ENCODE assay signal across 2 cellular contexts in the genomic region with DNA sequence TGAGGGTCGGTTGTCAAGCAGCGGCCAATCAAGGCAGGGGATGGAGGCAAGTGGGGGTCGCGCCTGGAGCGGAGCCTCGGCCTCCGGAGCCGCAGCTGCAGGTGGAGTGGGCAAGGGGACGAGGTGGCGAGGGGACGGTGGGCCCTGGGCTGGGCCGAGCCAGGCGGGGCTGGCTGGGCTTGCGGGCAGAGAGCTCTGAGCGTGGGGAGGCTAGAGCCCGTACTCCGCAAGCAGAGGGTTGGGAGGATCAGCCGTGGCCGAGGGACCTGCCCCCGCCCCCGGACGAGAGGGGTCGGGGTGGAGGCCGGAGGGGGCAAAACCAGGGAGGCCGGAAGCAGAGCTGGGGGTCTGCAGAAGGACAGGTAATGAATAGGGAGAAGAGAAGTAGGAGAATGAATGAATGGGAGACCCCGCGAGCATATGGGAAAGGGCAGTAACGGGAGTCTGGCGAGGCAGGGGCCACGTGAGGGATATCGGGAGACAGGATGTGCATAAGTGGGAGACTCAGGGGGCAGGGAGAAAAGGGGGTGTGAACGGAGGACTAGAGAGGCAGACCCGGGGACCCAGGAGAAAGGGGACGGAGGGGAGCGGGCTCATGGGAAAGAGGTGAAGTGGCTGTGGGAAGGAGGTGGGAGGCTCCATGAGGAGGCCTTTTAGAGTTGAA.
TF ChIP-seq lines count a peak whose summit lies in the region.

A gene with protein sequence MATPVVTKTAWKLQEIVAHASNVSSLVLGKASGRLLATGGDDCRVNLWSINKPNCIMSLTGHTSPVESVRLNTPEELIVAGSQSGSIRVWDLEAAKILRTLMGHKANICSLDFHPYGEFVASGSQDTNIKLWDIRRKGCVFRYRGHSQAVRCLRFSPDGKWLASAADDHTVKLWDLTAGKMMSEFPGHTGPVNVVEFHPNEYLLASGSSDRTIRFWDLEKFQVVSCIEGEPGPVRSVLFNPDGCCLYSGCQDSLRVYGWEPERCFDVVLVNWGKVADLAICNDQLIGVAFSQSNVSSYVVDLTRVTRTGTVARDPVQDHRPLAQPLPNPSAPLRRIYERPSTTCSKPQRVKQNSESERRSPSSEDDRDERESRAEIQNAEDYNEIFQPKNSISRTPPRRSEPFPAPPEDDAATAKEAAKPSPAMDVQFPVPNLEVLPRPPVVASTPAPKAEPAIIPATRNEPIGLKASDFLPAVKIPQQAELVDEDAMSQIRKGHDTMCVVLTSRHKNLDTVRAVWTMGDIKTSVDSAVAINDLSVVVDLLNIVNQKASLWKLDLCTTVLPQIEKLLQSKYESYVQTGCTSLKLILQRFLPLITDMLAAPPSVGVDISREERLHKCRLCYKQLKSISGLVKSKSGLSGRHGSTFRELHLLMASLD (plus strand): TSS at position 16 of the 664 bp plus-strand sequence. CDS start 1,474 bp downstream, outside the sequence.

TF ChIP-seq in Ishikawa, 13 proteins besides CTCF, POLR2A, EP300 and RAD21 (continued from another document):
- no peak for TF ChIP-seq TCF12 (IDR thresholded peaks at IDR 0.05; ENCODE audit: low read depth)
- TF ChIP-seq FOXM1 (IDR thresholded peaks at IDR 0.05; ENCODE audit: borderline replicate concordance, low read depth), result no peak
- TF ChIP-seq YY1 (IDR thresholded peaks at IDR 0.05; ENCODE audit: low read depth), result no peak
- TF ChIP-seq CREB1 (IDR thresholded peaks at IDR 0.05; ENCODE audit: low read depth), result no peak
- peak; percentile 40; the same call in 1 of the 2 replicates for TF ChIP-seq ZBTB7A (IDR thresholded peaks at IDR 0.05; ENCODE audit: low read depth)
- no peak for TF ChIP-seq EGR1 (IDR thresholded peaks at IDR 0.05)
- TF ChIP-seq CEBPB (IDR thresholded peaks at IDR 0.05), result no peak
- no peak for TF ChIP-seq TAF1 (IDR thresholded peaks at IDR 0.05; ENCODE audit: low read depth)
TF ChIP-seq in Ishikawa: peak in this region for 3.

TF ChIP-seq in K562, 482 proteins besides CTCF, POLR2A, EP300 and RAD21 (continued from another document and continues in another):
- TF ChIP-seq, protein P1, sequence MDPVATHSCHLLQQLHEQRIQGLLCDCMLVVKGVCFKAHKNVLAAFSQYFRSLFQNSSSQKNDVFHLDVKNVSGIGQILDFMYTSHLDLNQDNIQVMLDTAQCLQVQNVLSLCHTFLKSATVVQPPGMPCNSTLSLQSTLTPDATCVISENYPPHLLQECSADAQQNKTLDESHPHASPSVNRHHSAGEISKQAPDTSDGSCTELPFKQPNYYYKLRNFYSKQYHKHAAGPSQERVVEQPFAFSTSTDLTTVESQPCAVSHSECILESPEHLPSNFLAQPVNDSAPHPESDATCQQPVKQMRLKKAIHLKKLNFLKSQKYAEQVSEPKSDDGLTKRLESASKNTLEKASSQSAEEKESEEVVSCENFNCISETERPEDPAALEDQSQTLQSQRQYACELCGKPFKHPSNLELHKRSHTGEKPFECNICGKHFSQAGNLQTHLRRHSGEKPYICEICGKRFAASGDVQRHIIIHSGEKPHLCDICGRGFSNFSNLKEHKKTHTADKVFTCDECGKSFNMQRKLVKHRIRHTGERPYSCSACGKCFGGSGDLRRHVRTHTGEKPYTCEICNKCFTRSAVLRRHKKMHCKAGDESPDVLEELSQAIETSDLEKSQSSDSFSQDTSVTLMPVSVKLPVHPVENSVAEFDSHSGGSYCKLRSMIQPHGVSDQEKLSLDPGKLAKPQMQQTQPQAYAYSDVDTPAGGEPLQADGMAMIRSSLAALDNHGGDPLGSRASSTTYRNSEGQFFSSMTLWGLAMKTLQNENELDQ (CRISPR knock-in tag; IDR thresholded peaks at IDR 0.05; ENCODE audit: borderline replicate concordance), result no peak
- TF ChIP-seq NR2F6 (CRISPR knock-in tag; IDR thresholded peaks at IDR 0.05), result no peak
- TF ChIP-seq FOXK2 (conservative IDR thresholded peaks at IDR 0.05 in 1 of 2, IDR thresholded peaks at IDR 0.05 in 1 of 2; ENCODE audit: low read depth in 2 of 2), result no peak; a peak in 1 of 4 replicates
- TF ChIP-seq, protein P2, sequence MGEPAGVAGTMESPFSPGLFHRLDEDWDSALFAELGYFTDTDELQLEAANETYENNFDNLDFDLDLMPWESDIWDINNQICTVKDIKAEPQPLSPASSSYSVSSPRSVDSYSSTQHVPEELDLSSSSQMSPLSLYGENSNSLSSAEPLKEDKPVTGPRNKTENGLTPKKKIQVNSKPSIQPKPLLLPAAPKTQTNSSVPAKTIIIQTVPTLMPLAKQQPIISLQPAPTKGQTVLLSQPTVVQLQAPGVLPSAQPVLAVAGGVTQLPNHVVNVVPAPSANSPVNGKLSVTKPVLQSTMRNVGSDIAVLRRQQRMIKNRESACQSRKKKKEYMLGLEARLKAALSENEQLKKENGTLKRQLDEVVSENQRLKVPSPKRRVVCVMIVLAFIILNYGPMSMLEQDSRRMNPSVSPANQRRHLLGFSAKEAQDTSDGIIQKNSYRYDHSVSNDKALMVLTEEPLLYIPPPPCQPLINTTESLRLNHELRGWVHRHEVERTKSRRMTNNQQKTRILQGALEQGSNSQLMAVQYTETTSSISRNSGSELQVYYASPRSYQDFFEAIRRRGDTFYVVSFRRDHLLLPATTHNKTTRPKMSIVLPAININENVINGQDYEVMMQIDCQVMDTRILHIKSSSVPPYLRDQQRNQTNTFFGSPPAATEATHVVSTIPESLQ (CRISPR knock-in tag; IDR thresholded peaks at IDR 0.05), result peak; percentile 37; the same call in 1 of the 2 replicates
- TF ChIP-seq, protein P3, sequence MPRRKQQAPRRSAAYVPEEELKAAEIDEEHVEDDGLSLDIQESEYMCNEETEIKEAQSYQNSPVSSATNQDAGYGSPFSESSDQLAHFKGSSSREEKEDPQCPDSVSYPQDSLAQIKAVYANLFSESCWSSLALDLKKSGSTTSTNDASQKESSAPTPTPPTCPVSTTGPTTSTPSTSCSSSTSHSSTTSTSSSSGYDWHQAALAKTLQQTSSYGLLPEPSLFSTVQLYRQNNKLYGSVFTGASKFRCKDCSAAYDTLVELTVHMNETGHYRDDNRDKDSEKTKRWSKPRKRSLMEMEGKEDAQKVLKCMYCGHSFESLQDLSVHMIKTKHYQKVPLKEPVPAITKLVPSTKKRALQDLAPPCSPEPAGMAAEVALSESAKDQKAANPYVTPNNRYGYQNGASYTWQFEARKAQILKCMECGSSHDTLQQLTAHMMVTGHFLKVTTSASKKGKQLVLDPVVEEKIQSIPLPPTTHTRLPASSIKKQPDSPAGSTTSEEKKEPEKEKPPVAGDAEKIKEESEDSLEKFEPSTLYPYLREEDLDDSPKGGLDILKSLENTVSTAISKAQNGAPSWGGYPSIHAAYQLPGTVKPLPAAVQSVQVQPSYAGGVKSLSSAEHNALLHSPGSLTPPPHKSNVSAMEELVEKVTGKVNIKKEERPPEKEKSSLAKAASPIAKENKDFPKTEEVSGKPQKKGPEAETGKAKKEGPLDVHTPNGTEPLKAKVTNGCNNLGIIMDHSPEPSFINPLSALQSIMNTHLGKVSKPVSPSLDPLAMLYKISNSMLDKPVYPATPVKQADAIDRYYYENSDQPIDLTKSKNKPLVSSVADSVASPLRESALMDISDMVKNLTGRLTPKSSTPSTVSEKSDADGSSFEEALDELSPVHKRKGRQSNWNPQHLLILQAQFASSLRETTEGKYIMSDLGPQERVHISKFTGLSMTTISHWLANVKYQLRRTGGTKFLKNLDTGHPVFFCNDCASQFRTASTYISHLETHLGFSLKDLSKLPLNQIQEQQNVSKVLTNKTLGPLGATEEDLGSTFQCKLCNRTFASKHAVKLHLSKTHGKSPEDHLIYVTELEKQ (CRISPR knock-in tag; IDR thresholded peaks at IDR 0.05), result no peak
- no peak for TF ChIP-seq CCAR2 (IDR thresholded peaks at IDR 0.05; ENCODE audit: low read depth, low read length)
- no peak for TF ChIP-seq TAL1 (IDR thresholded peaks at IDR 0.05)
- no peak for TF ChIP-seq KLF16 (IDR thresholded peaks at IDR 0.05)
- peak; percentile 60 for TF ChIP-seq RBFOX2 (IDR thresholded peaks at IDR 0.05; ENCODE audit: low read depth, low read length)
- TF ChIP-seq ZBTB7A (IDR thresholded peaks at IDR 0.05; ENCODE audit: borderline replicate concordance, control insufficient read depth, low read depth, low read length), result peak; percentile 87
- peak; percentile 14 for TF ChIP-seq TBP (optimal IDR thresholded peaks at IDR 0.05; ENCODE audit: low read depth, low read length)
- peak; percentile 60; the same call in 1 of the 2 replicates for TF ChIP-seq POLR2G (IDR thresholded peaks at IDR 0.05; ENCODE audit: low read depth, low read length)
- TF ChIP-seq ZNF830 (CRISPR knock-in tag; IDR thresholded peaks at IDR 0.05), result no peak
- TF ChIP-seq, protein P4, sequence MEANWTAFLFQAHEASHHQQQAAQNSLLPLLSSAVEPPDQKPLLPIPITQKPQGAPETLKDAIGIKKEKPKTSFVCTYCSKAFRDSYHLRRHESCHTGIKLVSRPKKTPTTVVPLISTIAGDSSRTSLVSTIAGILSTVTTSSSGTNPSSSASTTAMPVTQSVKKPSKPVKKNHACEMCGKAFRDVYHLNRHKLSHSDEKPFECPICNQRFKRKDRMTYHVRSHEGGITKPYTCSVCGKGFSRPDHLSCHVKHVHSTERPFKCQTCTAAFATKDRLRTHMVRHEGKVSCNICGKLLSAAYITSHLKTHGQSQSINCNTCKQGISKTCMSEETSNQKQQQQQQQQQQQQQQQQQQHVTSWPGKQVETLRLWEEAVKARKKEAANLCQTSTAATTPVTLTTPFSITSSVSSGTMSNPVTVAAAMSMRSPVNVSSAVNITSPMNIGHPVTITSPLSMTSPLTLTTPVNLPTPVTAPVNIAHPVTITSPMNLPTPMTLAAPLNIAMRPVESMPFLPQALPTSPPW (CRISPR knock-in tag; IDR thresholded peaks at IDR 0.05), result peak; percentile 57
- TF ChIP-seq, protein P5, sequence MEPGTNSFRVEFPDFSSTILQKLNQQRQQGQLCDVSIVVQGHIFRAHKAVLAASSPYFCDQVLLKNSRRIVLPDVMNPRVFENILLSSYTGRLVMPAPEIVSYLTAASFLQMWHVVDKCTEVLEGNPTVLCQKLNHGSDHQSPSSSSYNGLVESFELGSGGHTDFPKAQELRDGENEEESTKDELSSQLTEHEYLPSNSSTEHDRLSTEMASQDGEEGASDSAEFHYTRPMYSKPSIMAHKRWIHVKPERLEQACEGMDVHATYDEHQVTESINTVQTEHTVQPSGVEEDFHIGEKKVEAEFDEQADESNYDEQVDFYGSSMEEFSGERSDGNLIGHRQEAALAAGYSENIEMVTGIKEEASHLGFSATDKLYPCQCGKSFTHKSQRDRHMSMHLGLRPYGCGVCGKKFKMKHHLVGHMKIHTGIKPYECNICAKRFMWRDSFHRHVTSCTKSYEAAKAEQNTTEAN (CRISPR knock-in tag; IDR thresholded peaks at IDR 0.05), result no peak
- TF ChIP-seq MIER1 (IDR thresholded peaks at IDR 0.05; ENCODE audit: low read depth), result peak; percentile 47; the same call in 1 of the 2 replicates
- TF ChIP-seq ZKSCAN1 (IDR thresholded peaks at IDR 0.05; ENCODE audit: low read depth, low read length), result no peak
- no peak for TF ChIP-seq MEIS2 (IDR thresholded peaks at IDR 0.05; ENCODE audit: partially characterized antibody)
- TF ChIP-seq, protein P6, sequence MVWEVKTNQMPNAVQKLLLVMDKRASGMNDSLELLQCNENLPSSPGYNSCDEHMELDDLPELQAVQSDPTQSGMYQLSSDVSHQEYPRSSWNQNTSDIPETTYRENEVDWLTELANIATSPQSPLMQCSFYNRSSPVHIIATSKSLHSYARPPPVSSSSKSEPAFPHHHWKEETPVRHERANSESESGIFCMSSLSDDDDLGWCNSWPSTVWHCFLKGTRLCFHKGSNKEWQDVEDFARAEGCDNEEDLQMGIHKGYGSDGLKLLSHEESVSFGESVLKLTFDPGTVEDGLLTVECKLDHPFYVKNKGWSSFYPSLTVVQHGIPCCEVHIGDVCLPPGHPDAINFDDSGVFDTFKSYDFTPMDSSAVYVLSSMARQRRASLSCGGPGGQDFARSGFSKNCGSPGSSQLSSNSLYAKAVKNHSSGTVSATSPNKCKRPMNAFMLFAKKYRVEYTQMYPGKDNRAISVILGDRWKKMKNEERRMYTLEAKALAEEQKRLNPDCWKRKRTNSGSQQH (CRISPR knock-in tag; IDR thresholded peaks at IDR 0.05), result peak; percentile 79
- TF ChIP-seq ETV5 (CRISPR knock-in tag; IDR thresholded peaks at IDR 0.05; ENCODE audit: low read depth), result no peak
- peak in 1 of 2 experiments; percentile 79; a peak in 1 of 4 replicates for TF ChIP-seq HDAC1 (IDR thresholded peaks at IDR 0.05)
- TF ChIP-seq BMI1 (IDR thresholded peaks at IDR 0.05; ENCODE audit: low read length), result no peak
- peak; percentile 82 for TF ChIP-seq RBM25 (IDR thresholded peaks at IDR 0.05; ENCODE audit: low read depth, low read length, severe bottlenecking)
- no peak for TF ChIP-seq ZNF778 (CRISPR knock-in tag; IDR thresholded peaks at IDR 0.05)
- TF ChIP-seq ELF4 (CRISPR knock-in tag; IDR thresholded peaks at IDR 0.05), result no peak
- no peak for TF ChIP-seq TGIF2 (CRISPR knock-in tag; IDR thresholded peaks at IDR 0.05)
- TF ChIP-seq, protein P7, sequence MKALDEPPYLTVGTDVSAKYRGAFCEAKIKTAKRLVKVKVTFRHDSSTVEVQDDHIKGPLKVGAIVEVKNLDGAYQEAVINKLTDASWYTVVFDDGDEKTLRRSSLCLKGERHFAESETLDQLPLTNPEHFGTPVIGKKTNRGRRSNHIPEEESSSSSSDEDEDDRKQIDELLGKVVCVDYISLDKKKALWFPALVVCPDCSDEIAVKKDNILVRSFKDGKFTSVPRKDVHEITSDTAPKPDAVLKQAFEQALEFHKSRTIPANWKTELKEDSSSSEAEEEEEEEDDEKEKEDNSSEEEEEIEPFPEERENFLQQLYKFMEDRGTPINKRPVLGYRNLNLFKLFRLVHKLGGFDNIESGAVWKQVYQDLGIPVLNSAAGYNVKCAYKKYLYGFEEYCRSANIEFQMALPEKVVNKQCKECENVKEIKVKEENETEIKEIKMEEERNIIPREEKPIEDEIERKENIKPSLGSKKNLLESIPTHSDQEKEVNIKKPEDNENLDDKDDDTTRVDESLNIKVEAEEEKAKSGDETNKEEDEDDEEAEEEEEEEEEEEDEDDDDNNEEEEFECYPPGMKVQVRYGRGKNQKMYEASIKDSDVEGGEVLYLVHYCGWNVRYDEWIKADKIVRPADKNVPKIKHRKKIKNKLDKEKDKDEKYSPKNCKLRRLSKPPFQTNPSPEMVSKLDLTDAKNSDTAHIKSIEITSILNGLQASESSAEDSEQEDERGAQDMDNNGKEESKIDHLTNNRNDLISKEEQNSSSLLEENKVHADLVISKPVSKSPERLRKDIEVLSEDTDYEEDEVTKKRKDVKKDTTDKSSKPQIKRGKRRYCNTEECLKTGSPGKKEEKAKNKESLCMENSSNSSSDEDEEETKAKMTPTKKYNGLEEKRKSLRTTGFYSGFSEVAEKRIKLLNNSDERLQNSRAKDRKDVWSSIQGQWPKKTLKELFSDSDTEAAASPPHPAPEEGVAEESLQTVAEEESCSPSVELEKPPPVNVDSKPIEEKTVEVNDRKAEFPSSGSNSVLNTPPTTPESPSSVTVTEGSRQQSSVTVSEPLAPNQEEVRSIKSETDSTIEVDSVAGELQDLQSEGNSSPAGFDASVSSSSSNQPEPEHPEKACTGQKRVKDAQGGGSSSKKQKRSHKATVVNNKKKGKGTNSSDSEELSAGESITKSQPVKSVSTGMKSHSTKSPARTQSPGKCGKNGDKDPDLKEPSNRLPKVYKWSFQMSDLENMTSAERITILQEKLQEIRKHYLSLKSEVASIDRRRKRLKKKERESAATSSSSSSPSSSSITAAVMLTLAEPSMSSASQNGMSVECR (CRISPR knock-in tag; IDR thresholded peaks at IDR 0.05), result 0 out of 2 replicates have a peak, but pooled peaks have one; percentile 54
- TF ChIP-seq, protein P8, sequence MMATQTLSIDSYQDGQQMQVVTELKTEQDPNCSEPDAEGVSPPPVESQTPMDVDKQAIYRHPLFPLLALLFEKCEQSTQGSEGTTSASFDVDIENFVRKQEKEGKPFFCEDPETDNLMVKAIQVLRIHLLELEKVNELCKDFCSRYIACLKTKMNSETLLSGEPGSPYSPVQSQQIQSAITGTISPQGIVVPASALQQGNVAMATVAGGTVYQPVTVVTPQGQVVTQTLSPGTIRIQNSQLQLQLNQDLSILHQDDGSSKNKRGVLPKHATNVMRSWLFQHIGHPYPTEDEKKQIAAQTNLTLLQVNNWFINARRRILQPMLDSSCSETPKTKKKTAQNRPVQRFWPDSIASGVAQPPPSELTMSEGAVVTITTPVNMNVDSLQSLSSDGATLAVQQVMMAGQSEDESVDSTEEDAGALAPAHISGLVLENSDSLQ (IDR thresholded peaks at IDR 0.05), result no peak
